ENCODE assay signal across 8 cellular contexts in the genomic region with DNA sequence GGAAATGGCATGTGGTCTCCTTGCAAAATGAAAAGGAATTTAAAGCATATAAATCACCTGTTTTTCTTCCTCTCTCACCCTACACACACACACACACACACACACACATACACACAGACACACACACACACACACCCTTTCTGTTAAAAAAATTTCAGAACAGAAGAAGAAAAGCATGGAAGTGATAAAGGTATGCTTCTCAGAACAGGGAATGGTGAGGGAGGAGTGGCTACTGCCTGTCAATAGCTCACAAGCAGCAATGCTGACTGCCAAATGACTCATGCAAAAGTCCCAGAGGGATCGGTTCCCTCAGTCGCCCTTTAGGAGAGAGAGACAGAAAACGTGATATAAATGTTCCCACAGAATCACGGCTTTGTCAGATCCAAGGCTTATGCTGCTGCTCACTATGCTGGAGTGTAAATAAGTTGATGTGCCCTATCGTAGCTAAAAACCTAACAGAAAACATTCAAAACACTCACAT.
A peak's percentile ranks its signal among the peaks of the same experiment; 100 is the strongest.
DNase-seq lines count a peak whose midpoint lies in the region; ATAC-seq and TF ChIP-seq lines count a peak whose summit lies in the region.

No MANE protein-coding gene starts in this region.

- H3K4me1 ChIP-seq in H9 (ENCODE audit: insufficient read depth, low read length), result no peaks in the 10 kb centered on the region
- peaks cover 4% of the 10 kb centered on the region for H3K4me1 ChIP-seq in right cardiac atrium (ENCODE audit: control insufficient read depth, insufficient read depth, low read length)
- H3K4me1 ChIP-seq in stomach, result peaks cover 0 to 19% (median 10%) of the 10 kb centered on the region in 4 donors
- no peaks in the 10 kb centered on the region for H3K4me1 ChIP-seq in CD8-positive, alpha-beta T cell (ENCODE audit: insufficient read depth, low read length)

- H3T11ph ChIP-seq in H9 (ENCODE audit: low read length), result no peak overlapping the region

- CTCF ChIA-PET in CD8-positive, alpha-beta T cell (lab: Charles Lee), result no interaction called here

- no peak overlapping the region for H2BK12ac ChIP-seq in H9 (ENCODE audit: insufficient read length, low read depth, low read length)

- H3K36me3 Mint-ChIP-seq in H9 (ENCODE audit: insufficient read depth in 1 of 3, low read depth in 3 of 3), result no peaks in the 10 kb centered on the region
- H3K36me3 Mint-ChIP-seq in activated naive CD8-positive, alpha-beta T cell treated with anti-CD3 and anti-CD28 coated beads, Interleukin-2, amount 50 U/mL, for 24 hours (ENCODE audit: low read depth), result no peaks in the 10 kb centered on the region
- no peaks in the 10 kb centered on the region for H3K36me3 Mint-ChIP-seq in CD8-positive, alpha-beta T cell

- H3K9ac ChIP-seq in H9 (ENCODE audit: extremely low read depth, insufficient read length, low read length), result no peak overlapping the region

- H3K9me3 Mint-ChIP-seq in H9, result no peaks in the 10 kb centered on the region; a peak in 1 of 5 replicates
- H3K9me3 Mint-ChIP-seq in activated naive CD8-positive, alpha-beta T cell treated with anti-CD3 and anti-CD28 coated beads, Interleukin-2, amount 50 U/mL, for 24 hours, result no peaks in the 10 kb centered on the region
- H3K9me3 Mint-ChIP-seq in CD8-positive, alpha-beta T cell, result no peaks in the 10 kb centered on the region

- H2BK120ac ChIP-seq in H9 (ENCODE audit: low read depth, low read length, poor library complexity, severe bottlenecking), result no peak overlapping the region

- H3K9me3 ChIP-seq in H9 (ENCODE audit: control insufficient read depth, low read depth, low read length), result no peaks in the 10 kb centered on the region
- no peaks in the 10 kb centered on the region for H3K9me3 ChIP-seq in right cardiac atrium (ENCODE audit: control insufficient read depth, low read length)
- H3K9me3 ChIP-seq in stomach, result no peaks in the 10 kb centered on the region
- H3K9me3 ChIP-seq in CD8-positive, alpha-beta T cell (ENCODE audit: low read length), result no peaks in the 10 kb centered on the region

- no peak overlapping the region for H4K8ac ChIP-seq in H9 (replicated peaks; ENCODE audit: insufficient read length, low read depth, low read length)

- no peak for TF ChIP-seq EP300 in stomach (IDR thresholded peaks at IDR 0.05)

- no peak overlapping the region for H2AK5ac ChIP-seq in H9 (ENCODE audit: insufficient read length, low read length)

- peaks cover 6 to 8% of the 10 kb centered on the region in 2 experiments for H3K4me1 Mint-ChIP-seq in H9
- no peaks in the 10 kb centered on the region for H3K4me1 Mint-ChIP-seq in activated naive CD8-positive, alpha-beta T cell treated with anti-CD3 and anti-CD28 coated beads, Interleukin-2, amount 50 U/mL, for 24 hours
- H3K4me1 Mint-ChIP-seq in CD8-positive, alpha-beta T cell (ENCODE audit: low read depth), result no peaks in the 10 kb centered on the region

- no peaks in the 10 kb centered on the region for H4K20me1 ChIP-seq in H9 (ENCODE audit: control insufficient read depth, insufficient read depth, insufficient read length)

- ATAC-seq in right cardiac atrium (peak; percentile 92 to 94), GM18907 (IDR thresholded peaks at IDR 0.05; ENCODE audit: unreplicated experiment) (no peak)
- ATAC-seq in activated naive CD8-positive, alpha-beta T cell treated with anti-CD3 and anti-CD28 coated beads, Interleukin-2, amount 50 U/mL, for 24 hours, result no peak
- no peak for ATAC-seq in CD8-positive, alpha-beta T cell

- peak overlapping the region; percentile 23 for H2AFZ ChIP-seq in H9 (ENCODE audit: low read length)

- H3K56ac ChIP-seq in H9 (ENCODE audit: insufficient read length, low read depth, low read length), result no peak overlapping the region

- H3K27me3 ChIP-seq in H9 (ENCODE audit: insufficient read depth, low read length) (no peaks in the 10 kb centered on the region), right cardiac atrium (ENCODE audit: control insufficient read depth, insufficient read depth) (no peaks in the 10 kb centered on the region), stomach (no peaks in the 10 kb centered on the region)
- H3K27me3 ChIP-seq in CD8-positive, alpha-beta T cell (ENCODE audit: insufficient read depth, low read length), result no peaks in the 10 kb centered on the region

- no peak overlapping the region for H2BK5ac ChIP-seq in H9 (ENCODE audit: insufficient read length, low read length)

- H3K4ac ChIP-seq in H9 (ENCODE audit: low read depth, low read length), result no peak overlapping the region

- TF ChIP-seq CTCF in H9 (conservative IDR thresholded peaks at IDR 0.05) (no peak), stomach (IDR thresholded peaks at IDR 0.05) (no peak)
- TF ChIP-seq CTCF in CD8-positive, alpha-beta T cell (IDR thresholded peaks at IDR 0.05), result no peak

- H3K79me2 ChIP-seq in H9 (ENCODE audit: insufficient read depth, low read length), result no peaks in the 10 kb centered on the region

- H3K23ac ChIP-seq in H9 (ENCODE audit: insufficient read length, low read depth, low read length), result no peak overlapping the region

- no peak overlapping the region for H4K91ac ChIP-seq in H9 (ENCODE audit: insufficient read length, low read depth, low read length)

- H3K4me2 ChIP-seq in H9 (ENCODE audit: insufficient read depth, insufficient read length, low read length), result no peak overlapping the region

- no peaks in the 10 kb centered on the region for H3K36me3 ChIP-seq in stomach
- H3K36me3 ChIP-seq in CD8-positive, alpha-beta T cell (ENCODE audit: insufficient read depth, low read length), result no peaks in the 10 kb centered on the region

- no peak overlapping the region for H3K14ac ChIP-seq in H9 (ENCODE audit: insufficient read depth, low read length)

- H3K4me3 Mint-ChIP-seq in H9, result no peak overlapping the region
- H3K4me3 Mint-ChIP-seq in activated naive CD8-positive, alpha-beta T cell treated with anti-CD3 and anti-CD28 coated beads, Interleukin-2, amount 50 U/mL, for 24 hours, result no peak overlapping the region
- no peak overlapping the region for H3K4me3 Mint-ChIP-seq in CD8-positive, alpha-beta T cell

- TF ChIP-seq POLR2A in stomach (IDR thresholded peaks at IDR 0.05), result no peak

- WGBS in H9 (ENCODE audit: extremely low coverage, insufficient read length, low lambda C conversion rate), result no CpG with 5 or more reads among the region's 5 CpGs
- 29% methylated on average over 5 of the region's 5 CpGs for WGBS in right cardiac atrium
- 15 to 31% (median 23%) methylated on average over 5 of the region's 5 CpGs for WGBS in stomach, 5 donors

- H2BK20ac ChIP-seq in H9 (ENCODE audit: low read depth, low read length, poor library complexity, severe bottlenecking), result no peak overlapping the region

- no peak overlapping the region for H3K4me3 ChIP-seq in right cardiac atrium (ENCODE audit: low read length)
- H3K4me3 ChIP-seq in stomach, result no peak overlapping the region
- H3K4me3 ChIP-seq in CD8-positive, alpha-beta T cell (ENCODE audit: low read depth, low read length), result no peak overlapping the region

- H3K27me3 Mint-ChIP-seq in H9 (ENCODE audit: low read depth), result no peaks in the 10 kb centered on the region
- no peaks in the 10 kb centered on the region for H3K27me3 Mint-ChIP-seq in activated naive CD8-positive, alpha-beta T cell treated with anti-CD3 and anti-CD28 coated beads, Interleukin-2, amount 50 U/mL, for 24 hours
- H3K27me3 Mint-ChIP-seq in CD8-positive, alpha-beta T cell (ENCODE audit: low read depth), result no peaks in the 10 kb centered on the region

- H3K18ac ChIP-seq in H9 (ENCODE audit: insufficient read length, low read depth, low read length), result no peak overlapping the region

- H3K27ac ChIP-seq in H9 (ENCODE audit: insufficient read length, low read depth, low read length) (no peak overlapping the region), right cardiac atrium (ENCODE audit: low read length) (peak overlapping the region; percentile 99), stomach (peak overlapping the region in 2 of 5 donors; percentile 3 to 55)
- H3K27ac ChIP-seq in CD8-positive, alpha-beta T cell (ENCODE audit: low read depth, low read length), result no peak overlapping the region

- intact Hi-C loops in right cardiac atrium (cut with DNase I) (no loop called here), stomach (cut with DNase I; ENCODE audit: low total_unique reads) (no loop called here)
- intact Hi-C loops in CD8-positive, alpha-beta T cell (cut with DNase I, micrococcal nuclease), result no loop called here

- peak overlapping the region in 1 of 3 experiments; percentile 51; a peak in 1 of 7 replicates for H3K27ac Mint-ChIP-seq in H9
- H3K27ac Mint-ChIP-seq in activated naive CD8-positive, alpha-beta T cell treated with anti-CD3 and anti-CD28 coated beads, Interleukin-2, amount 50 U/mL, for 24 hours, result no peak overlapping the region
- H3K27ac Mint-ChIP-seq in CD8-positive, alpha-beta T cell, result no peak overlapping the region

- DNase-seq in H9, result no peak
- DNase-seq in amniotic stem cell (lab: John Stamatoyannopoulos, UW), result peak; percentile 47
- peak; percentile 72 to 80 (median 73) for DNase-seq in right cardiac atrium
- DNase-seq in stomach, result peak; percentile 37
- no peak for DNase-seq in DMS79 treated with DMSO at 0.1 percent for 48 hours (lab: John Stamatoyannopoulos, UW)
- no peak for DNase-seq in activated naive CD8-positive, alpha-beta T cell treated with anti-CD3 and anti-CD28 coated beads, Interleukin-2, amount 50 U/mL, for 24 hours
- DNase-seq in CD8-positive, alpha-beta T cell, result no peak

- no peaks in the 10 kb centered on the region for H3K79me1 ChIP-seq in H9 (ENCODE audit: insufficient read depth, low read depth, low read length, poor library complexity, severe bottlenecking)

- no peaks in the 10 kb centered on the region for H3K23me2 ChIP-seq in H9 (ENCODE audit: insufficient read length, low read depth, low read length, poor library complexity, severe bottlenecking)

- no peak overlapping the region for H2BK15ac ChIP-seq in H9 (ENCODE audit: low read depth, low read length)

- H4K5ac ChIP-seq in H9 (ENCODE audit: insufficient read length, low read depth, low read length), result no peak overlapping the region

- POLR2A ChIA-PET in CD8-positive, alpha-beta T cell (lab: Charles Lee), result no interaction called here

Comparison
In these comparisons a context has a peak if more than half of its experiments do, and no peak if none do; other contexts are left out.
1. DNase-seq: peak in amniotic stem cell (single experiment), right cardiac atrium (3 of 3) and stomach (single experiment); none in H9 (single experiment), DMS79 treated with DMSO at 0.1 percent for 48 hours (single experiment), activated naive CD8-positive, alpha-beta T cell treated with anti-CD3 and anti-CD28 coated beads, Interleukin-2, amount 50 U/mL, for 24 hours (single experiment) and CD8-positive, alpha-beta T cell (0 of 7).
2. ATAC-seq: peak in right cardiac atrium (2 of 2); none in GM18907 (single experiment), activated naive CD8-positive, alpha-beta T cell treated with anti-CD3 and anti-CD28 coated beads, Interleukin-2, amount 50 U/mL, for 24 hours (single experiment) and CD8-positive, alpha-beta T cell (single experiment).